ENCODE assay signal across 1 cellular context in genomic region chr3:196192036-196193001, GRCh38.
A peak's percentile ranks its signal among the peaks of the same experiment; 100 is the strongest.
TF ChIP-seq lines count a peak whose summit lies in the region.

No MANE protein-coding gene starts in this region.

TF ChIP-seq in K562, 482 proteins besides CTCF, POLR2A, EP300 and RAD21 (continued from another document):
- TF ChIP-seq ZBTB49 (CRISPR knock-in tag; IDR thresholded peaks at IDR 0.05; ENCODE audit: borderline replicate concordance) (no peak), MEF2D (tag; conservative IDR thresholded peaks at IDR 0.05; ENCODE audit: low read depth) (0 out of 2 replicates have a peak, but pooled peaks have one; percentile 28), ILF3 (IDR thresholded peaks at IDR 0.05; ENCODE audit: borderline replicate concordance) (no peak)
